ENCODE assay signal across 11 cellular contexts in genomic region chr15:98684441-98684840, GRCh38. TPM values are rescaled to one million over a fixed set of nuclear protein-coding genes. Genes with fewer than 3 reads are reported as not detected.
DNase-seq lines count a peak whose midpoint lies in the region; ATAC-seq and TF ChIP-seq lines count a peak whose summit lies in the region.
"Had no signal": no experiment of that assay in that cellular context is flagged by ENCODE, and none has a peak within 500 bp of the region (broad histone marks: within the 10 kb centered on the region; RNA-seq: fewer than 3 reads in every experiment).

No MANE protein-coding gene starts in this region.

- POLR2A ChIA-PET in BJ (lab: Charles Lee): interaction anchor here (0.5 to 0.6 kb wide), 2 partner anchors 17 to 174 kb away, joined by 3 to 4 read pairs; no protein-coding TSS in a partner anchor

- no peak for ATAC-seq in HG02884 (IDR thresholded peaks at IDR 0.05; ENCODE audit: unreplicated experiment)

- DNase-seq in BJ (ENCODE audit: low read depth) (peak; percentile 81), M059J (ENCODE audit: low read depth) (peak; percentile 49), cardiac fibroblast (ENCODE audit: low read depth in 2 of 2) (peak; percentile 60 to 64), activated gamma-delta T cell (lab: John Stamatoyannopoulos, UW) (no peak), NCI-H2081 treated with DMSO at 0.1 percent for 48 hours (lab: John Stamatoyannopoulos, UW) (no peak), midbrain (lab: John Stamatoyannopoulos, UW) (no peak)
- DNase-seq: activated CD4-positive, alpha-beta T cell treated with anti-CD3 and anti-CD28 coated beads, Interleukin-2, amount 50 U/mL, for 1 hour; NCI-H1436 had no signal

- H3K27me3 ChIP-seq in BJ (ENCODE audit: control insufficient read depth, insufficient read depth, low read length) (no peaks in the 10 kb centered on the region), muscle layer of colon (ENCODE audit: control insufficient read depth in 1 of 2, insufficient read depth in 2 of 2, low read length in 2 of 2) (no peaks in the 10 kb centered on the region)
- H3K27me3 ChIP-seq: esophagus muscularis mucosa had no signal

- H3K9me3 ChIP-seq in muscle layer of colon (ENCODE audit: low read length): no peaks in the 10 kb centered on the region
- H3K9me3 ChIP-seq: esophagus muscularis mucosa had no signal

- TF ChIP-seq CTCF in BJ (IDR thresholded peaks at IDR 0.05; ENCODE audit: insufficient read depth, low read depth, low read length) (no peak), cardiac fibroblast (IDR thresholded peaks at IDR 0.05; ENCODE audit: low read depth, low read length) (no peak)

- peaks cover 66% of the 10 kb centered on the region for H3K4me1 ChIP-seq in muscle layer of colon (ENCODE audit: insufficient read depth, low read length)

- H3K27ac ChIP-seq in muscle layer of colon (ENCODE audit: low read depth, low read length): peak overlapping the region; percentile 51

- H3K36me3 ChIP-seq in BJ (ENCODE audit: control insufficient read depth, insufficient read depth, low read length) (no peaks in the 10 kb centered on the region; the same call in 1 of the 2 replicates), muscle layer of colon (ENCODE audit: insufficient read depth, low read length) (no peaks in the 10 kb centered on the region)
- H3K36me3 ChIP-seq: esophagus muscularis mucosa had no signal

- CTCF ChIA-PET in BJ (lab: Yijun Ruan, JAX): interaction anchor here (0.6 to 1.5 kb wide), 3 partner anchors 10 to 32 kb away, joined by 3 to 6 read pairs (median 5); no protein-coding TSS in a partner anchor

- H3K4me3 ChIP-seq in BJ (ENCODE audit: low read depth, low read length): no peak overlapping the region
- H3K4me3 ChIP-seq in cardiac fibroblast (replicated peaks in 1 of 2; ENCODE audit: low read depth in 2 of 2, low read length in 2 of 2): no peak overlapping the region
- no peak overlapping the region for H3K4me3 ChIP-seq in muscle layer of colon (ENCODE audit: low read depth in 1 of 2, low read length in 2 of 2)
- H3K4me3 ChIP-seq: esophagus muscularis mucosa had no signal

- H3K9ac ChIP-seq in muscle layer of colon (ENCODE audit: low read length): no peak overlapping the region

RNA-seq across cellular contexts. Expression of gene IGF1R, which starts 36.1 kb away (rescaled TPM):
- polyA plus RNA-seq in BJ (2011; rRNA removed): 21.2 and 36.2 TPM in 2 replicates
- 81.3 and 108 TPM in 2 replicates for polyA minus RNA-seq in BJ (2011; rRNA and poly(A)+ RNA removed)
- total RNA-seq in M059J (2014; rRNA removed; shearing (Covaris generic)): 4.9 and 8.1 TPM in 2 replicates

Comparison
In these comparisons a context has a peak if more than half of its experiments do, and no peak if none do; other contexts are left out.
1. DNase-seq: peak in BJ (single experiment), M059J (single experiment) and cardiac fibroblast (2 of 2); none in activated gamma-delta T cell (single experiment), NCI-H2081 treated with DMSO at 0.1 percent for 48 hours (single experiment) and midbrain (single experiment).